2 cellular contexts compared by ENCODE assay signal in the genomic region with DNA sequence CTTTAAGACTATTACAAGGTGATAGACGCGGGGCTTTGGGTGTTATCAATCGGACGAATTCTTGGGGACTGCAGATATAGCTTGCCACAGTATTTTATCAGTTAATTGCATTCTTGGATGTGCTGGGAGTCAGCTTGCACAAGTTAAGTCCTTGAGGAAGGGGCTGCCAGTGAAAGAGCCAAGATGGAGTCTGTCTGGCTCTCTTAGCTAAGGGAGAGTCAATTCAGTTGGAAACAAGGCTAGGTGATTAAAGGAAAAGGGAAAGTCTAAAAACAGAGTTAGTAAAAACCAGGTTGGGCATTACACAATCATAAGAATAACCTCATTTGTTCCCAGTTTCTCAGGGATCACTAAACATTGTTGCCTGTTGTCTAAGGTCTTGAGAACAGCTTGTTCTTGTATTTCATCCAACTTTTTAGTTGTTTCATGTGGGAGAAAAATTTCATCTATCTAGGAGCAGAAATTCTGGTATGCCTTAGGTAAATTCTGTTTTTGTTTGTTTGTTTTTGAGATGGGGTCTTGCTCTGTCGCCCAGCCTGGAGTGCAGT. TPM values are rescaled to one million over a fixed set of nuclear protein-coding genes. Genes with fewer than 3 reads are reported as not detected.
"Had no signal": no experiment of that assay in that cellular context is flagged by ENCODE, and none has a peak within 500 bp of the region (broad histone marks: within the 10 kb centered on the region; RNA-seq: fewer than 3 reads in every experiment).

No MANE protein-coding gene starts in this region.

RNA-seq across cellular contexts. Expression of a gene that starts 55.3 kb away (rescaled TPM):
- total RNA-seq: lung microvascular endothelial cell; naive thymus-derived CD4-positive, alpha-beta T cell had no signal
- polyA plus RNA-seq: naive thymus-derived CD4-positive, alpha-beta T cell had no signal
